Comparison of ENCODE assay signal across 1 cellular context in genomic region chr6:150142657-150143501, GRCh38.
TF ChIP-seq lines count a peak whose summit lies in the region.

TSS of gene PPP1R14C (plus strand) at chr6:150143044. CDS start at chr6:150143193, 149 bp downstream.

TF ChIP-seq in HEK293, 187 proteins besides CTCF, POLR2A, EP300 and RAD21 (continued from another document and continues in another):
- TF ChIP-seq ZNF341 (tag by site-specific recombination; IDR thresholded peaks at IDR 0.05; ENCODE audit: low read depth), result 0 out of 2 replicates have a peak, but pooled peaks have one; percentile 13
- TF ChIP-seq ZIC2 (tag by site-specific recombination; IDR thresholded peaks at IDR 0.05), result peak; percentile 86
- TF ChIP-seq SCRT2 (tag by site-specific recombination; IDR thresholded peaks at IDR 0.05), result no peak
- TF ChIP-seq ZNF626 (tag by site-specific recombination; IDR thresholded peaks at IDR 0.05), result no peak; the same call in 1 of the 2 replicates
- TF ChIP-seq ZNF114 (tag by site-specific recombination; IDR thresholded peaks at IDR 0.05), result no peak
- TF ChIP-seq KLF9 (tag by site-specific recombination; IDR thresholded peaks at IDR 0.05; ENCODE audit: low read depth), result peak; percentile 84
- peak; percentile 85 for TF ChIP-seq PBX3 (CRISPR knock-in tag; IDR thresholded peaks at IDR 0.05)
- peak; percentile 89 for TF ChIP-seq PATZ1 (tag by site-specific recombination; IDR thresholded peaks at IDR 0.05)
- TF ChIP-seq ZNF777 (tag by site-specific recombination; IDR thresholded peaks at IDR 0.05; ENCODE audit: borderline replicate concordance), result peak; percentile 50; the same call in 1 of the 2 replicates
- TF ChIP-seq ZSCAN16 (tag by site-specific recombination; IDR thresholded peaks at IDR 0.05), result no peak
- no peak for TF ChIP-seq ZNF16 (tag by site-specific recombination; IDR thresholded peaks at IDR 0.05; ENCODE audit: low read depth)
- no peak for TF ChIP-seq ZBTB44 (tag by site-specific recombination; IDR thresholded peaks at IDR 0.05)
- no peak for TF ChIP-seq ZNF791 (tag by site-specific recombination; IDR thresholded peaks at IDR 0.05)
- TF ChIP-seq BCL11B (tag by site-specific recombination; IDR thresholded peaks at IDR 0.05; ENCODE audit: low read depth), result no peak
- TF ChIP-seq ZNF549 (tag by site-specific recombination; IDR thresholded peaks at IDR 0.05), result no peak
- no peak for TF ChIP-seq INSM2 (tag by site-specific recombination; IDR thresholded peaks at IDR 0.05)
- no peak for TF ChIP-seq ZNF426 (tag by site-specific recombination; IDR thresholded peaks at IDR 0.05)
- no peak for TF ChIP-seq ZNF248 (tag by site-specific recombination; IDR thresholded peaks at IDR 0.05)
- no peak; the same call in 1 of the 2 replicates for TF ChIP-seq ZNF239 (tag by site-specific recombination; IDR thresholded peaks at IDR 0.05)
- no peak for TF ChIP-seq ATF2 (tag by site-specific recombination; IDR thresholded peaks at IDR 0.05; ENCODE audit: low read depth)
- TF ChIP-seq ZFP37 (tag by site-specific recombination; IDR thresholded peaks at IDR 0.05), result peak; percentile 80
- TF ChIP-seq ZNF184 (tag by site-specific recombination; IDR thresholded peaks at IDR 0.05), result no peak
- peak; percentile 94 for TF ChIP-seq ZBTB8A (tag by site-specific recombination; IDR thresholded peaks at IDR 0.05)
- 0 out of 2 replicates have a peak, but pooled peaks have one; percentile 65 for TF ChIP-seq ZNF843 (tag by site-specific recombination; IDR thresholded peaks at IDR 0.05)
- 0 out of 2 replicates have a peak, but pooled peaks have one; percentile 17 for TF ChIP-seq REST (tag by site-specific recombination; IDR thresholded peaks at IDR 0.05)
- TF ChIP-seq ZNF18 (tag by site-specific recombination; IDR thresholded peaks at IDR 0.05), result no peak
- TF ChIP-seq ZSCAN23 (tag by site-specific recombination; IDR thresholded peaks at IDR 0.05), result no peak
- TF ChIP-seq ZNF488 (tag by site-specific recombination; IDR thresholded peaks at IDR 0.05), result no peak
- no peak for TF ChIP-seq ZNF518A (tag by site-specific recombination; conservative IDR thresholded peaks at IDR 0.05; ENCODE audit: low read depth)
- TF ChIP-seq ZBTB7A (tag by site-specific recombination; IDR thresholded peaks at IDR 0.05; ENCODE audit: low read depth), result peak; percentile 76
- no peak for TF ChIP-seq ZNF155 (tag by site-specific recombination; IDR thresholded peaks at IDR 0.05)
- TF ChIP-seq ZNF529 (tag by site-specific recombination; IDR thresholded peaks at IDR 0.05; ENCODE audit: insufficient replicate concordance), result no peak
- TF ChIP-seq ZNF624 (tag by site-specific recombination; IDR thresholded peaks at IDR 0.05), result no peak
- TF ChIP-seq ZNF174 (tag by site-specific recombination; IDR thresholded peaks at IDR 0.05), result no peak
- no peak for TF ChIP-seq GLI2 (tag by site-specific recombination; IDR thresholded peaks at IDR 0.05; ENCODE audit: borderline replicate concordance, low read depth)
- TF ChIP-seq HOXA7 (CRISPR knock-in tag; IDR thresholded peaks at IDR 0.05; ENCODE audit: borderline replicate concordance), result no peak
- peak; percentile 67 for TF ChIP-seq WT1 (tag by site-specific recombination; IDR thresholded peaks at IDR 0.05)
- TF ChIP-seq ZNF561 (tag by site-specific recombination; IDR thresholded peaks at IDR 0.05; ENCODE audit: borderline replicate concordance), result no peak
- no peak for TF ChIP-seq ZNF785 (tag by site-specific recombination; IDR thresholded peaks at IDR 0.05)
